15 cellular contexts compared by ENCODE assay signal in genomic region chr1:192308314-192308713, GRCh38. TPM values are rescaled to one million over a fixed set of nuclear protein-coding genes. Genes with fewer than 3 reads are reported as not detected.
"Had no signal": no experiment of that assay in that cellular context is flagged by ENCODE, and none has a peak within 500 bp of the region (broad histone marks: within the 10 kb centered on the region; RNA-seq: fewer than 3 reads in every experiment).

No MANE protein-coding gene starts in this region.

RNA-seq across cellular contexts. Expression of gene RGS21, which starts 8.5 kb away (rescaled TPM):
- total RNA-seq: stomach, subcutaneous adipose tissue, suprapubic skin, testis, thoracic aorta, thyroid gland, tibial nerve, transverse colon, upper lobe of left lung, upper lobe of right lung, ureter, urinary bladder, uterus, vagina had no signal
- polyA plus RNA-seq: stomach, thymus, urinary bladder had no signal
